11 cellular contexts compared by ENCODE assay signal in the genomic region with DNA sequence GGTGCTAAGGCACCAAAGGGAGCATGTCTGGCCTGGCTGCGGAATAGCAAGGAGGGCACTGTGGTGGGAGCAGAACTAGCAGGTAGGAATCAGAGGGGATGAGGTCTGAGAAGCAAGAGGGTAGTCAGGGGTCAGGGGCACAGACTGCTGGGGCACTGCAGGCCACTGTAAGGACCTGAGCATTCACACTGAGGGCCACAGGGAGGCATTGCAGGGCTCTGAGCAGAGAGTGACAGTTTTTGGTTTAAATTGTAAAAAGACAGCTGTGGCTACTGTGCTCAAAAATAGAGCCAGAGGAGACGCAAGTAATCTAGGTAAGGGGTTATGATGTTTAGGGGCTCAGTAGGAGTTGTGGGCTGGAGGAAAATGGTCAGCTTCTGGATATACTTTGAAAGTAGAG. TPM values are rescaled to one million over a fixed set of nuclear protein-coding genes. Genes with fewer than 3 reads are reported as not detected.
DNase-seq lines count a peak whose midpoint lies in the region; ATAC-seq and TF ChIP-seq lines count a peak whose summit lies in the region.
"Had no signal": no experiment of that assay in that cellular context is flagged by ENCODE, and none has a peak within 500 bp of the region (broad histone marks: within the 10 kb centered on the region; RNA-seq: fewer than 3 reads in every experiment).

No MANE protein-coding gene starts in this region.

- no peaks in the 10 kb centered on the region for H3K9me3 Mint-ChIP-seq in activated CD8-positive, alpha-beta T cell treated with anti-CD3 and anti-CD28 coated beads for 36 hours

- H3K4me1 ChIP-seq in lung (ENCODE audit: control insufficient read depth in 2 of 2, insufficient read depth in 2 of 2, low read length in 2 of 2): peaks cover 6 to 25% of the 10 kb centered on the region in 2 donors

- in situ Hi-C loops in GM13977 (cut with MboI; ENCODE audit: low pct_unique_long_range_greater_than_20kb, low sequenced_read_pairs, unreplicated experiment): loop anchor here (10.0 kb wide), 1 partner anchor 129 kb away; no protein-coding TSS in a partner anchor

- POLR2A ChIA-PET in activated CD8-positive, alpha-beta T cell treated with anti-CD3 and anti-CD28 coated beads for 36 hours (lab: Charles Lee): interaction anchor here (0.6 to 2.8 kb wide), 7 partner anchors 10 to 159 kb away, joined by 3 to 11 read pairs (median 4); no protein-coding TSS in a partner anchor

- H3K27ac Mint-ChIP-seq in activated CD8-positive, alpha-beta T cell treated with anti-CD3 and anti-CD28 coated beads for 36 hours: peak overlapping the region; percentile 99

- H3K27me3 Mint-ChIP-seq in activated CD8-positive, alpha-beta T cell treated with anti-CD3 and anti-CD28 coated beads for 36 hours: no peaks in the 10 kb centered on the region

- TF ChIP-seq CTCF in AG09319 (IDR thresholded peaks at IDR 0.05; ENCODE audit: low read depth, low read length) (peak; percentile 1; the same call in 1 of the 2 replicates), GM13977 (IDR thresholded peaks at IDR 0.05; ENCODE audit: extremely low read depth, insufficient read depth, missing control alignments) (peak; percentile 47), lung (IDR thresholded peaks at IDR 0.05; ENCODE audit: control extremely low read depth, extremely low read depth) (no peak), WERI-Rb-1 (IDR thresholded peaks at IDR 0.05; ENCODE audit: low read depth, low read length) (no peak)
- peak; percentile 33 for TF ChIP-seq CTCF in activated CD8-positive, alpha-beta T cell treated with anti-CD3 and anti-CD28 coated beads for 36 hours (IDR thresholded peaks at IDR 0.05)

- no peaks in the 10 kb centered on the region for H3K27me3 ChIP-seq in lung (ENCODE audit: control insufficient read depth, insufficient read depth)
- H3K27me3 ChIP-seq in WERI-Rb-1 (ENCODE audit: insufficient read depth, low read depth, severe bottlenecking): peaks cover 49% of the 10 kb centered on the region

- CTCF ChIA-PET in activated CD8-positive, alpha-beta T cell treated with anti-CD3 and anti-CD28 coated beads for 36 hours (lab: Charles Lee): interaction anchor here (0.7 to 3.4 kb wide), 16 partner anchors 9 to 313 kb away, joined by 3 to 35 read pairs (median 5); no protein-coding TSS in a partner anchor

- H3K9me3 ChIP-seq in lung (ENCODE audit: control insufficient read depth in 2 of 2, insufficient read depth in 1 of 2, low read length in 1 of 2) (no peaks in the 10 kb centered on the region), WERI-Rb-1 (ENCODE audit: severe bottlenecking) (no peaks in the 10 kb centered on the region)

- intact Hi-C loops in activated CD8-positive, alpha-beta T cell treated with anti-CD3 and anti-CD28 coated beads for 36 hours (cut with micrococcal nuclease): no loop called here
- intact Hi-C loops in head of caudate nucleus (cut with DNase I): no loop called here

- 77 to 82% methylated on average over 2 of the region's 2 CpGs for WGBS in lung, 2 donors

- H3K36me3 ChIP-seq in lung (ENCODE audit: control insufficient read depth in 2 of 2, insufficient read depth in 2 of 2, low read length in 2 of 2): peaks cover 0 to 6% of the 10 kb centered on the region in 2 donors
- no peaks in the 10 kb centered on the region for H3K36me3 ChIP-seq in WERI-Rb-1

- peaks cover 65% of the 10 kb centered on the region for H3K36me3 Mint-ChIP-seq in activated CD8-positive, alpha-beta T cell treated with anti-CD3 and anti-CD28 coated beads for 36 hours (ENCODE audit: low read depth)

- peaks cover 84% of the 10 kb centered on the region for H3K4me1 Mint-ChIP-seq in activated CD8-positive, alpha-beta T cell treated with anti-CD3 and anti-CD28 coated beads for 36 hours (ENCODE audit: low read depth)

- peak overlapping the region; percentile 1 to 73 for H3K27ac ChIP-seq in lung (ENCODE audit: low read depth in 1 of 2, low read length in 1 of 2)
- H3K27ac ChIP-seq in WERI-Rb-1: no peak overlapping the region

- DNase-seq in AG09319 (ENCODE audit: extremely low read depth, low read depth) (no peak), GM13977 (ENCODE audit: low spot score) (no peak), lung (ENCODE audit: low spot score) (no peak), WERI-Rb-1 (no peak), head of caudate nucleus (no peak), mucosa of gallbladder (ENCODE audit: low spot score) (no peak)
- DNase-seq in activated CD8-positive, alpha-beta T cell treated with anti-CD3 and anti-CD28 coated beads for 36 hours: no peak
- DNase-seq: DMS53, NCI-H1436, SIG-M5 had no signal

- no peak for ATAC-seq in activated CD8-positive, alpha-beta T cell treated with anti-CD3 and anti-CD28 coated beads for 36 hours
- no peak for ATAC-seq in lung (ENCODE audit: insufficient read depth, low FRiP score)
- ATAC-seq in GM21528 (IDR thresholded peaks at IDR 0.05; ENCODE audit: low FRiP score, unreplicated experiment): no peak

- H3K4me3 ChIP-seq in lung (peak overlapping the region; percentile 44), WERI-Rb-1 (ENCODE audit: low read depth, low read length) (no peak overlapping the region)

- peak overlapping the region; percentile 75 for H3K4me3 Mint-ChIP-seq in activated CD8-positive, alpha-beta T cell treated with anti-CD3 and anti-CD28 coated beads for 36 hours

RNA-seq across cellular contexts. Expression of a gene that starts 41.5 kb away (rescaled TPM):
- 10 to 100 TPM; 59.3 to 61.5 TPM for total RNA-seq in activated CD8-positive, alpha-beta T cell treated with anti-CD3 and anti-CD28 coated beads for 36 hours
- total RNA-seq in lung (10 to 100 TPM; 17.1 to 26.1 TPM), mucosa of gallbladder (12.6 TPM)
- 10 to 100 TPM; 19.0 to 43.0 TPM for polyA plus RNA-seq in lung

Comparison
In these comparisons a context has a peak if more than half of its experiments do, and no peak if none do; other contexts are left out.
1. CTCF ChIP-seq: peak in AG09319 (single experiment), GM13977 (single experiment) and activated CD8-positive, alpha-beta T cell treated with anti-CD3 and anti-CD28 coated beads for 36 hours (single experiment); none in lung (single experiment) and WERI-Rb-1 (single experiment).